7 cellular contexts compared by ENCODE assay signal in genomic region chr7:99165816-99166215, GRCh38.
"Had no signal": no experiment of that assay in that cellular context is flagged by ENCODE, and none has a peak within 500 bp of the region (broad histone marks: within the 10 kb centered on the region; RNA-seq: fewer than 3 reads in every experiment).

No MANE protein-coding gene starts in this region.

- DNase-seq: GDM1, GF-D8 had no signal

- FAIRE-seq: G401.6, GM12891, GM12892, GM18507, GM19239 had no signal
